ENCODE assay signal across 8 cellular contexts in genomic region chr2:201232125-201232815, GRCh38. TPM values are rescaled to one million over a fixed set of nuclear protein-coding genes. Genes with fewer than 3 reads are reported as not detected.
DNase-seq lines count a peak whose midpoint lies in the region; ATAC-seq and TF ChIP-seq lines count a peak whose summit lies in the region.

No MANE protein-coding gene starts in this region.

- H3K9me3 Mint-ChIP-seq in IgD-negative memory B cell (no peaks in the 10 kb centered on the region), naive B cell (no peaks in the 10 kb centered on the region)

- H3K27ac ChIP-seq in OCI-LY1 (ENCODE audit: low read depth, low read length, poor library complexity, severe bottlenecking) = peak overlapping the region; percentile 72

- peak overlapping the region; percentile 81 for H2AFZ ChIP-seq in OCI-LY1 (ENCODE audit: low read length)

- peak overlapping the region; percentile 54 for H3K9ac ChIP-seq in OCI-LY1 (ENCODE audit: low read length)

- peak overlapping the region; percentile 86 for H3K4me3 ChIP-seq in OCI-LY1 (ENCODE audit: low read depth, low read length, poor library complexity, severe bottlenecking)

- TF ChIP-seq CTCF in OCI-LY1 (IDR thresholded peaks at IDR 0.05; ENCODE audit: low read length) = peak; percentile 93

- H3K79me2 ChIP-seq in OCI-LY1 (ENCODE audit: insufficient read depth, low read length) = peaks cover 27% of the 10 kb centered on the region

- H3K9me2 ChIP-seq in OCI-LY1 (ENCODE audit: low read depth, low read length) = no peaks in the 10 kb centered on the region

- DNase-seq in DMS 273 (lab: John Stamatoyannopoulos, UW; ENCODE audit: unreplicated experiment) (peak; percentile 97), erythroblast (lab: John Stamatoyannopoulos, UW) (peak; percentile 95 to 96), naive B cell (peak; percentile 88)
- DNase-seq in activated CD8-positive, alpha-beta memory T cell treated with anti-CD3 and anti-CD28 coated beads, Interleukin-2, amount 50 U/mL, for 4 hours = peak; percentile 89
- DNase-seq in stimulated activated CD8-positive, alpha-beta memory T cell treated with anti-CD3 and anti-CD28 coated beads, Interleukin-7, amount 100 ng/mL, for 48 hours (ENCODE audit: extremely low read depth in 1 of 2, low read depth in 1 of 2) = peak; percentile 72 to 88

- no peaks in the 10 kb centered on the region for H4K20me1 ChIP-seq in OCI-LY1 (ENCODE audit: insufficient read depth, low read length)

- H3K27me3 Mint-ChIP-seq in IgD-negative memory B cell (no peaks in the 10 kb centered on the region), naive B cell (no peaks in the 10 kb centered on the region)

- peaks cover under 1% of the 10 kb centered on the region for H3K36me3 ChIP-seq in OCI-LY1 (ENCODE audit: insufficient read depth, low read length)

- peak overlapping the region; percentile 90 to 97 (median 95) for H3K27ac Mint-ChIP-seq in IgD-negative memory B cell
- H3K27ac Mint-ChIP-seq in naive B cell = peak overlapping the region; percentile 65 to 97 (median 90)

- TF ChIP-seq POLR2A in erythroblast (IDR thresholded peaks at IDR 0.05; ENCODE audit: low read length) = peak; percentile 49

- ATAC-seq in GM21447 (IDR thresholded peaks at IDR 0.05; ENCODE audit: unreplicated experiment) (peak; percentile 41), naive B cell (ENCODE audit: low read depth in 2 of 2) (peak; percentile 62 to 69)

- no peaks in the 10 kb centered on the region for H3K9me3 ChIP-seq in OCI-LY1 (ENCODE audit: low read length)

- H3K4me1 ChIP-seq in OCI-LY1 (ENCODE audit: insufficient read depth, low read length, severe bottlenecking) = peaks cover 37% of the 10 kb centered on the region

- H3K4me3 Mint-ChIP-seq in IgD-negative memory B cell (peak overlapping the region; percentile 81 to 96 (median 87)), naive B cell (peak overlapping the region; percentile 44 to 99 (median 94))

- H3K36me3 Mint-ChIP-seq in IgD-negative memory B cell (peaks cover 2% of the 10 kb centered on the region), naive B cell (no peaks in the 10 kb centered on the region)

- no peaks in the 10 kb centered on the region for H3K27me3 ChIP-seq in OCI-LY1 (ENCODE audit: insufficient read depth, low read length)

- H3K4me2 ChIP-seq in OCI-LY1 (ENCODE audit: low read length) = peak overlapping the region; percentile 92

- H3K4me1 Mint-ChIP-seq in IgD-negative memory B cell (peaks cover 34 to 40% (median 37%) of the 10 kb centered on the region in 3 donors), naive B cell (peaks cover 22 to 57% (median 33%) of the 10 kb centered on the region in 3 donors)

- H3F3A ChIP-seq in OCI-LY1 (ENCODE audit: insufficient read depth, low read length) = no peaks in the 10 kb centered on the region

RNA-seq across cellular contexts. Expression of gene CASP8, which starts 28.1 kb away (rescaled TPM):
- polyA plus RNA-seq in IgD-negative memory B cell = 56.1 TPM
- polyA plus RNA-seq in naive B cell (ENCODE audit: low read depth in 6 of 6) = 10 to 100 TPM; 16.7 to 49.6 (median 31.2) TPM

RNA-seq across cellular contexts. Expression of gene CASP10, which starts 49.3 kb away (rescaled TPM):
- polyA plus RNA-seq in IgD-negative memory B cell = 14.9 TPM
- polyA plus RNA-seq in naive B cell (ENCODE audit: low read depth in 6 of 6) = 1 to 10 TPM; 2.7 to 8.1 (median 4.7) TPM

Comparison
In these comparisons a context has a peak if more than half of its experiments do, and no peak if none do; other contexts are left out.
1. Peak in every context shown above with its lines: DNase-seq, ATAC-seq, H3K4me3 ChIP-seq and H3K27ac ChIP-seq.